Comparison of ENCODE assay signal across 8 cellular contexts in genomic region chr3:12869025-12869695, GRCh38. TPM values are rescaled to one million over a fixed set of nuclear protein-coding genes. Genes with fewer than 3 reads are reported as not detected.
DNase-seq lines count a peak whose midpoint lies in the region; ATAC-seq and TF ChIP-seq lines count a peak whose summit lies in the region.

No MANE protein-coding gene starts in this region.

- peaks cover 3% of the 10 kb centered on the region for H3K9me3 Mint-ChIP-seq in glutamatergic neuron (ENCODE audit: unreplicated experiment)

- H3K27ac Mint-ChIP-seq in glutamatergic neuron (ENCODE audit: unreplicated experiment) = no peak overlapping the region

- H3K4me3 Mint-ChIP-seq in glutamatergic neuron (ENCODE audit: unreplicated experiment) = no peak overlapping the region

- peaks cover 3% of the 10 kb centered on the region for H3K27me3 Mint-ChIP-seq in glutamatergic neuron (ENCODE audit: unreplicated experiment)

- ATAC-seq in GM19023 (IDR thresholded peaks at IDR 0.05; ENCODE audit: unreplicated experiment) (peak; percentile 56), HG02973 (IDR thresholded peaks at IDR 0.05; ENCODE audit: unreplicated experiment) (peak; percentile 45)

- H3K4me1 Mint-ChIP-seq in glutamatergic neuron (ENCODE audit: low read depth, unreplicated experiment) = peaks cover 13% of the 10 kb centered on the region

- H3K4me3 ChIP-seq in skeletal muscle cell (ENCODE audit: low read depth, low read length) = peak overlapping the region; percentile 31

- no peak for TF ChIP-seq CTCF in glutamatergic neuron (IDR thresholded peaks at IDR 0.05; ENCODE audit: partially characterized antibody, unreplicated experiment)

- peaks cover 11% of the 10 kb centered on the region for H3K36me3 Mint-ChIP-seq in glutamatergic neuron (ENCODE audit: unreplicated experiment)

- DNase-seq in activated CD4-positive, alpha-beta T cell treated with anti-CD3 and anti-CD28 coated beads, Interleukin-2, amount 50 U/mL, for 1 hour = peak; percentile 9
- DNase-seq in glutamatergic neuron (peak; percentile 80), skeletal muscle cell (ENCODE audit: low read depth) (no peak), H4 (ENCODE audit: low spot score) (no peak), A172 (ENCODE audit: low spot score) (no peak), cortex of kidney (lab: John Stamatoyannopoulos, UW) (no peak)

RNA-seq across cellular contexts. Expression of gene RPL32, which starts 27.8 kb away (rescaled TPM):
- total RNA-seq in glutamatergic neuron (ENCODE audit: unreplicated experiment) = 966 TPM
- total RNA-seq in H4 (2014; rRNA removed; shearing (Covaris generic)) = 1,359 and 1,427 TPM in 2 replicates
- total RNA-seq in A172 (2014; rRNA removed; shearing (Covaris generic)) = 936 and 1,240 TPM in 2 replicates

Comparison
In these comparisons a context has a peak if more than half of its experiments do, and no peak if none do; other contexts are left out.
1. DNase-seq: peak in activated CD4-positive, alpha-beta T cell treated with anti-CD3 and anti-CD28 coated beads, Interleukin-2, amount 50 U/mL, for 1 hour (single experiment) and glutamatergic neuron (single experiment); none in skeletal muscle cell (single experiment), H4 (single experiment), A172 (single experiment) and cortex of kidney (single experiment).